In genomic region chr21:38878394-38879179, GRCh38 we compare ENCODE assay signal across 14 cellular contexts.
"Had no signal": no experiment of that assay in that cellular context is flagged by ENCODE, and none has a peak within 500 bp of the region (broad histone marks: within the 10 kb centered on the region; RNA-seq: fewer than 3 reads in every experiment).

No MANE protein-coding gene starts in this region.

- H3K27ac ChIP-seq: body of pancreas, parathyroid adenoma, thyroid gland had no signal

- H3K9ac ChIP-seq: parathyroid adenoma had no signal

- H3K4me3 ChIP-seq: body of pancreas, thyroid gland had no signal

- H3K36me3 ChIP-seq: thyroid gland had no signal

- H2AFZ ChIP-seq: parathyroid adenoma had no signal

- DNase-seq: activated CD4-positive, alpha-beta T cell treated with anti-CD3 and anti-CD28 coated beads, Interleukin-2, amount 50 U/mL, for 4 hours; activated CD4-positive, CD25-positive, alpha-beta regulatory T cell treated with anti-CD3 and anti-CD28 coated beads, Interleukin-2, amount 50 U/mL, for 72 hours; activated naive CD4-positive, alpha-beta T cell treated with anti-CD3 and anti-CD28 coated beads, Interleukin-2, amount 50 U/mL, for 16 hours; activated T-cell treated with anti-CD3 and anti-CD28 coated beads, Interleukin-2, amount 50 U/mL, for 1 hour; amniotic stem cell; body of pancreas; erythroblast; head of caudate nucleus; left cardiac atrium; naive thymus-derived CD4-positive, alpha-beta T cell; retina; small intestine; thyroid gland had no signal

- ATAC-seq: body of pancreas; naive thymus-derived CD4-positive, alpha-beta T cell had no signal

- H3K4me1 ChIP-seq: body of pancreas, parathyroid adenoma had no signal

- H3K9me3 ChIP-seq: body of pancreas, thyroid gland had no signal

- H3K27me3 ChIP-seq: body of pancreas, thyroid gland had no signal
